Comparison of ENCODE assay signal across 1 cellular context in genomic region chr12:6957741-6958608, GRCh38.
TF ChIP-seq lines count a peak whose summit lies in the region.

No MANE protein-coding gene starts in this region.

TF ChIP-seq in GM23338, 12 proteins besides CTCF, POLR2A, EP300 and RAD21 (continued from another document):
- TF ChIP-seq NANOG (IDR thresholded peaks at IDR 0.05; ENCODE audit: borderline replicate concordance) (no peak), ZNF331 (CRISPR knock-in tag; IDR thresholded peaks at IDR 0.05; ENCODE audit: low read depth) (no peak), EZH2phosphoT487 (IDR thresholded peaks at IDR 0.05; ENCODE audit: unreplicated experiment) (no peak), JUNB (IDR thresholded peaks at IDR 0.05; ENCODE audit: unreplicated experiment) (no peak), POLR2AphosphoS5 (IDR thresholded peaks at IDR 0.05; ENCODE audit: low read depth) (no peak), ETS1 (IDR thresholded peaks at IDR 0.05) (no peak), ZNF462 (CRISPR knock-in tag; IDR thresholded peaks at IDR 0.05) (no peak), EZH2 (IDR thresholded peaks at IDR 0.05; ENCODE audit: low read depth, unreplicated experiment) (no peak), ZNF114 (CRISPR knock-in tag; IDR thresholded peaks at IDR 0.05) (no peak), REST (IDR thresholded peaks at IDR 0.05; ENCODE audit: unreplicated experiment) (no peak), CREB1 (CRISPR knock-in tag; IDR thresholded peaks at IDR 0.05; ENCODE audit: low read depth) (no peak)
